In the genomic region with DNA sequence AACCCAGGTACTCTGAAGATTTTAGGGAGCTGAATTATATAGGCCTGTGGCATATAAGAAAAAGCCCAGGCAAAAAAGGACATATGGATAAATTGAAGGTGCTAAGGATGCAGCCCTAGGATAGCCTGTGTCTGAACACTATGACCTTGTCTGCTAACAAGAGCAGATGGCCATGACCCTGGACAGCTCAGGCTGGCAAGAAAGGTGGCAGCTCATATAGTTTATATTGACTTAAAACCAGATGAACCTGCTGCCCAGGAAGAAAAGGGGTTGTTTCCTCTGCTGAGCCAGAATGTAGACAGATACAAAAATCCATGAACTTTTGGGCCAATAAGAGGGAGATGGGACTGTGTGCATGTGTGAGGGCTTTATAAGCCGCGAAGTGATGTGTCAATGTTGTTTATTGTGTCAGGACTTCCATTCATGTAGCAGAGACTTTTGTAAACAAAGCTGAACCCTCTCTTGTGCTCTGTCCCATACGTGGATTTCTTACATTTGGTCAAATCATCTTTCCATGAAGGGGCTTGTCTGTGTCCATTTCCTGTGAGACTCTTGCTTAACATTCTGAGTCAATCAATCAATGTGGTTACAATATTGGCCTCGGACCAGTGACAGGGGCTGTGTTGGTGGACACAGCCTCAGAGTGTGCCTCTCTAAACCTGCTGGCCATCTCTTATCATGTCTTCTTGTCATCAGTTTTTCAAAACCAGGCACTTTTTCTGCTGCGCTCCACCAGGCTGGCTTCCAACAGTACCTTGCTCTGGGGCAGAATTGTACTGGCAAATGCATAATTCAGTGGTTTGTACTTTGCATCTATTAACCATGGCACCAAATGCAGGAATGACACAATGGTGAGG, we compare ENCODE assay signal across 19 cellular contexts.
DNase-seq lines count a peak whose midpoint lies in the region; ATAC-seq and TF ChIP-seq lines count a peak whose summit lies in the region.
"Had no signal": no experiment of that assay in that cellular context is flagged by ENCODE, and none has a peak within 500 bp of the region (broad histone marks: within the 10 kb centered on the region; RNA-seq: fewer than 3 reads in every experiment).

No MANE protein-coding gene starts in this region.

- peak overlapping the region in 1 of 5 experiments; percentile 14 for H3K4me3 Mint-ChIP-seq in brain
- H3K4me3 Mint-ChIP-seq: CD14-positive monocyte; CD4-positive, alpha-beta memory T cell; HFFc6 had no signal

- 13% methylated on average over 4 of the region's 5 CpGs for WGBS in right lobe of liver (ENCODE audit: insufficient coverage, low coverage, low lambda C conversion rate, missing lambda C conversion rate)

- TF ChIP-seq CTCF in brain (conservative IDR thresholded peaks at IDR 0.05) (no peak), right lobe of liver (IDR thresholded peaks at IDR 0.05) (peak in 1 of 4 donors; percentile 24)

- peak; percentile 17 for DNase-seq in G401 (ENCODE audit: low spot score)
- DNase-seq in NCI-H526 treated with DMSO at 0.1 percent for 48 hours (lab: John Stamatoyannopoulos, UW) = peak; percentile 75
- peak; percentile 52 to 90 (median 80) for DNase-seq in right lobe of liver
- no peak for DNase-seq in NCI-H446 treated with DMSO at 0.1 percent for 48 hours (lab: John Stamatoyannopoulos, UW)
- no peak for DNase-seq in NOMO-1 treated with dmso at 0.1 percent for 144 hours (lab: John Stamatoyannopoulos, UW; ENCODE audit: unreplicated experiment)
- DNase-seq: 8988T, DMS153, DND-41, EL, GOT3, H7, HFFc6 had no signal

- H3K9me3 ChIP-seq in right lobe of liver = no peaks in the 10 kb centered on the region
- H3K9me3 ChIP-seq: BLaER1 had no signal

- TF ChIP-seq POLR2A in right lobe of liver (IDR thresholded peaks at IDR 0.05) = peak; percentile 26

- H3K27me3 Mint-ChIP-seq in brain = no peaks in the 10 kb centered on the region
- H3K27me3 Mint-ChIP-seq: CD4-positive, alpha-beta memory T cell had no signal

- peak overlapping the region in 2 of 3 donors; percentile 37 to 83 for H3K27ac ChIP-seq in right lobe of liver
- H3K27ac ChIP-seq: BLaER1 had no signal

- in situ Hi-C loops in G401 (cut with HindIII; ENCODE audit: low sequenced_read_pairs) = no loop called here

- intact Hi-C loops in right lobe of liver (cut with DNase I) = no loop called here

- peak overlapping the region in 3 of 5 experiments; percentile 15 to 61 (median 39) for H3K27ac Mint-ChIP-seq in brain
- H3K27ac Mint-ChIP-seq: CD14-positive monocyte, HFFc6 had no signal

- H3K36me3 ChIP-seq in right lobe of liver = no peaks in the 10 kb centered on the region
- H3K36me3 ChIP-seq: BLaER1 had no signal

- H3K9me3 Mint-ChIP-seq in brain = no peaks in the 10 kb centered on the region

- peaks cover 0 to 61% (median 21%) of the 10 kb centered on the region in 4 donors for H3K4me1 ChIP-seq in right lobe of liver
- H3K4me1 ChIP-seq: BLaER1 had no signal

- H3K36me3 Mint-ChIP-seq in brain = no peaks in the 10 kb centered on the region
- H3K36me3 Mint-ChIP-seq: CD14-positive monocyte; CD4-positive, alpha-beta memory T cell had no signal

- peaks cover 14% of the 10 kb centered on the region for H3K4me1 Mint-ChIP-seq in brain
- H3K4me1 Mint-ChIP-seq: CD14-positive monocyte; CD4-positive, alpha-beta memory T cell had no signal

- ATAC-seq in right lobe of liver = peak; percentile 80 to 91 (median 86)
- ATAC-seq in GM18873 (IDR thresholded peaks at IDR 0.05; ENCODE audit: low FRiP score, unreplicated experiment) = no peak
- ATAC-seq in GM21717 (IDR thresholded peaks at IDR 0.05; ENCODE audit: unreplicated experiment) = no peak
- ATAC-seq: HCT116 had no signal

- no peaks in the 10 kb centered on the region for H3K27me3 ChIP-seq in right lobe of liver
- H3K27me3 ChIP-seq: BLaER1 had no signal

- H3K4me3 ChIP-seq in right lobe of liver = no peak overlapping the region
- H3K4me3 ChIP-seq: BLaER1 had no signal

Comparison
In these comparisons a context has a peak if more than half of its experiments do, and no peak if none do; other contexts are left out.
1. DNase-seq: peak in G401 (single experiment), NCI-H526 treated with DMSO at 0.1 percent for 48 hours (single experiment) and right lobe of liver (3 of 3); none in NCI-H446 treated with DMSO at 0.1 percent for 48 hours (single experiment) and NOMO-1 treated with dmso at 0.1 percent for 144 hours (single experiment).
2. ATAC-seq: peak in right lobe of liver (4 of 4); none in GM18873 (single experiment) and GM21717 (single experiment).